Comparison of ENCODE assay signal across 16 cellular contexts in the genomic region with DNA sequence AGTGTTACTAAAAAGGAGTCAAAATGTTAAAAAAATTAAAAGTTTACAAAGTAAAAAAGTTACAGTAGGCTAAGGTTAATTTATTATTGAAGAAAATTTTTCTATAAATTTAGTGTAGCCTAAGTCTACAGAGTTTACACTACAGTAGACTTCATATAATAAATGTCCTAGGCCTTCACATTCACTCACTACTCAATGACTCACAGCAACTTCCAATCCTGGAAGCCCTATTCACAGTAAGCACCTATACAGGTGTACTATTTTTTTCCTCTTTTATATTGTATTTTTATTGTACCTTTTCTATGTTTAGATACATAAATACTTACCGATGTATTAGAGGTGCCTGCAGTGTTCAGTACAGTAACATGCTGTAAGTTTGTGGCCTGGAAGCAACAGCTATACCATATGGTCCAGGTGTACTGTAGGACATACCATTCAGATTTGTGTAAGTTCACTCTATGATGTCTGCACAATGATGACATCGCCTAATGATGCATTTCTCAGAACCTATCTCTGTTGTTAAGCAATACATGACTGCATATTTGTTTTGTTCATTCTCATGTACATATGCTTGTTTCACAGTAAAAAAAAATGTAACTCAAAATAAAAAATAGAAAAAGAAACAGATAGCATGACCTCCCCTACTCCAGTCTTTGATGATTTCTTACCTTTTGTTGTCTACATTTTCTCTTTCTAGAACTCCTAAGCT.
DNase-seq lines count a peak whose midpoint lies in the region; ATAC-seq and TF ChIP-seq lines count a peak whose summit lies in the region.
"Had no signal": no experiment of that assay in that cellular context is flagged by ENCODE, and none has a peak within 500 bp of the region (broad histone marks: within the 10 kb centered on the region; RNA-seq: fewer than 3 reads in every experiment).

No MANE protein-coding gene starts in this region.

- no peak for TF ChIP-seq CTCF in MCF 10A (IDR thresholded peaks at IDR 0.05; ENCODE audit: unreplicated experiment)
- no peak for TF ChIP-seq CTCF in breast epithelium (IDR thresholded peaks at IDR 0.05)
- TF ChIP-seq CTCF in activated B cell treated with CpG ODN at 0.5 μM for 24 hours (IDR thresholded peaks at IDR 0.05): no peak
- TF ChIP-seq CTCF in fibroblast of pulmonary artery (IDR thresholded peaks at IDR 0.05; ENCODE audit: low read length, missing control alignments): no peak

- H3K9me3 Mint-ChIP-seq in MCF 10A (ENCODE audit: unreplicated experiment) (peaks cover 8% of the 10 kb centered on the region), activated B cell treated with CpG ODN at 0.5 μM for 24 hours (no peaks in the 10 kb centered on the region)

- intact Hi-C loops in MCF 10A (cut with micrococcal nuclease): no loop called here
- intact Hi-C loops in breast epithelium (cut with DNase I; ENCODE audit: low total_unique reads): no loop called here
- intact Hi-C loops in activated B cell treated with CpG ODN at 0.5 μM for 24 hours (cut with micrococcal nuclease): no loop called here

- no peak for TF ChIP-seq POLR2A in breast epithelium (IDR thresholded peaks at IDR 0.05)

- H3K27ac ChIP-seq in breast epithelium: no peak overlapping the region

- CTCF ChIA-PET in MCF 10A (lab: Yijun Ruan, JAX) (interaction anchor here (0.6 to 1.6 kb wide), 5 partner anchors 20 to 809 kb away, joined by 3 to 4 read pairs (median 3); no protein-coding TSS in a partner anchor), activated B cell treated with CpG ODN at 0.5 μM for 24 hours (lab: Charles Lee) (no interaction called here)

- H3K27me3 Mint-ChIP-seq in MCF 10A (ENCODE audit: insufficient read depth, unreplicated experiment) (no peaks in the 10 kb centered on the region), activated B cell treated with CpG ODN at 0.5 μM for 24 hours (no peaks in the 10 kb centered on the region)

- no peaks in the 10 kb centered on the region for H3K9me3 ChIP-seq in breast epithelium

- ATAC-seq in activated B cell treated with CpG ODN at 0.5 μM for 24 hours (ENCODE audit: low read depth): no peak
- no peak for ATAC-seq in HG03108 (IDR thresholded peaks at IDR 0.05; ENCODE audit: unreplicated experiment)
- ATAC-seq in GM21619 (IDR thresholded peaks at IDR 0.05; ENCODE audit: unreplicated experiment): no peak
- ATAC-seq in HG03469 (IDR thresholded peaks at IDR 0.05; ENCODE audit: unreplicated experiment): no peak
- ATAC-seq: left ventricle myocardium superior had no signal

- H3K4me3 ChIP-seq in breast epithelium (no peak overlapping the region), fibroblast of pulmonary artery (replicated peaks; ENCODE audit: low read depth, low read length) (no peak overlapping the region)

- DNase-seq in MCF 10A (ENCODE audit: unreplicated experiment) (peak; percentile 68), breast epithelium (ENCODE audit: low spot score in 2 of 2) (no peak), activated B cell treated with CpG ODN at 0.5 μM for 24 hours (no peak), fibroblast of pulmonary artery (ENCODE audit: low read depth) (peak; percentile 85), cerebellum (ENCODE audit: low spot score) (no peak)
- DNase-seq: activated CD4-positive, CD25-positive, alpha-beta regulatory T cell treated with anti-CD3 and anti-CD28 coated beads, Interleukin-2, amount 50 U/mL, for 72 hours; activated effector memory CD4-positive, alpha-beta T cell treated with anti-CD3 and anti-CD28 coated beads, Interleukin-2, amount 50 U/mL, for 16 hours; AML-193; cerebellar nuclear complex; head of caudate nucleus; left ventricle myocardium superior; NCI-H2081 treated with DMSO at 0.1 percent for 48 hours; occipital lobe had no signal

- no peaks in the 10 kb centered on the region for H3K36me3 ChIP-seq in breast epithelium

- no peaks in the 10 kb centered on the region for H3K27me3 ChIP-seq in breast epithelium

- H3K27ac Mint-ChIP-seq in MCF 10A (ENCODE audit: low read depth, unreplicated experiment): peak overlapping the region; percentile 86
- peak overlapping the region; percentile 54 for H3K27ac Mint-ChIP-seq in activated B cell treated with CpG ODN at 0.5 μM for 24 hours

- POLR2A ChIA-PET in MCF 10A (lab: Yijun Ruan, JAX) (interaction anchor here (0.6 to 3.1 kb wide), 19 partner anchors 12 to 1027 kb away, joined by 3 to 15 read pairs (median 3); a partner anchor contains a TSS), activated B cell treated with CpG ODN at 0.5 μM for 24 hours (lab: Charles Lee) (no interaction called here)

- H3K36me3 Mint-ChIP-seq in MCF 10A (ENCODE audit: insufficient read depth, unreplicated experiment): peaks cover 37% of the 10 kb centered on the region
- peaks cover 47% of the 10 kb centered on the region for H3K36me3 Mint-ChIP-seq in activated B cell treated with CpG ODN at 0.5 μM for 24 hours (ENCODE audit: low read depth)

- no peaks in the 10 kb centered on the region for H3K4me1 ChIP-seq in breast epithelium

- BruUV-seq in MCF 10A (replicated peaks; lab: Mats Ljungman, UMichigan): TSS peak; percentile 11

- H3K4me3 Mint-ChIP-seq in MCF 10A (ENCODE audit: unreplicated experiment) (no peak overlapping the region), activated B cell treated with CpG ODN at 0.5 μM for 24 hours (no peak overlapping the region)

- H3K4me1 Mint-ChIP-seq in MCF 10A (ENCODE audit: insufficient read depth, unreplicated experiment) (peaks cover 39% of the 10 kb centered on the region), activated B cell treated with CpG ODN at 0.5 μM for 24 hours (peaks cover 43% of the 10 kb centered on the region)

Comparison
In these comparisons a context has a peak if more than half of its experiments do, and no peak if none do; other contexts are left out.
1. DNase-seq: peak in MCF 10A (single experiment) and fibroblast of pulmonary artery (single experiment); none in breast epithelium (0 of 2), activated B cell treated with CpG ODN at 0.5 μM for 24 hours (single experiment) and cerebellum (single experiment).